In genomic region chr20:45313065-45313695, GRCh38 we compare ENCODE assay signal across 21 cellular contexts. TPM values are rescaled to one million over a fixed set of nuclear protein-coding genes. Genes with fewer than 3 reads are reported as not detected.
"Had no signal": no experiment of that assay in that cellular context is flagged by ENCODE, and none has a peak within 500 bp of the region (broad histone marks: within the 10 kb centered on the region; RNA-seq: fewer than 3 reads in every experiment).

No MANE protein-coding gene starts in this region.

- FAIRE-seq: kidney had no signal

- H3K4me1 ChIP-seq: colonic mucosa, left ventricle myocardium inferior, lower lobe of right lung, psoas muscle, uterus had no signal

- H3K36me3 ChIP-seq: colonic mucosa, esophagus squamous epithelium, left ventricle myocardium inferior, lower lobe of right lung, sigmoid colon, stomach, thoracic aorta, transverse colon, uterus had no signal

- ATAC-seq: left cardiac atrium, lower lobe of right lung, psoas muscle had no signal

- H3K9me3 ChIP-seq: colonic mucosa, esophagus squamous epithelium, left ventricle myocardium inferior, lower lobe of right lung, psoas muscle, sigmoid colon, stomach, thoracic aorta, transverse colon, uterus had no signal

- H3K27ac ChIP-seq: colonic mucosa, esophagus squamous epithelium, left ventricle myocardium inferior, lower lobe of right lung, psoas muscle, sigmoid colon, skin epidermis, stomach, thoracic aorta, transverse colon, uterus had no signal

- H3K4me3 ChIP-seq: colonic mucosa, esophagus squamous epithelium, left ventricle myocardium inferior, lower lobe of right lung, psoas muscle, sigmoid colon, skin epidermis, stomach, thoracic aorta, transverse colon, uterus had no signal

- DNase-seq: colonic mucosa; dermis blood vessel endothelial cell; esophagus squamous epithelium; foreskin fibroblast; kidney; left cardiac atrium; left ventricle myocardium inferior; lower lobe of right lung; midbrain; retina; sigmoid colon; stimulated activated naive CD4-positive, alpha-beta T cell; stomach; substantia nigra; transverse colon; uterus had no signal

RNA-seq across cellular contexts. Expression of gene MATN4, which starts 5.1 kb away (rescaled TPM):
- total RNA-seq: epithelial cell of proximal tubule, left cardiac atrium, left ventricle myocardium inferior, lower lobe of right lung, psoas muscle, sigmoid colon, transverse colon had no signal
- polyA plus RNA-seq: psoas muscle had no signal

RNA-seq across cellular contexts. Expression of gene RBPJL, which starts 6.5 kb away (rescaled TPM):
- total RNA-seq: dermis blood vessel endothelial cell, epithelial cell of proximal tubule, esophagus squamous epithelium, kidney, left cardiac atrium, left ventricle myocardium inferior, lower lobe of right lung, omental fat pad, sigmoid colon, thoracic aorta, transverse colon, uterus had no signal
